8 cellular contexts compared by ENCODE assay signal in genomic region chr6:146770965-146771735, GRCh38.
DNase-seq lines count a peak whose midpoint lies in the region; ATAC-seq and TF ChIP-seq lines count a peak whose summit lies in the region.

No MANE protein-coding gene starts in this region.

- H3K36me3 ChIP-seq in aorta (ENCODE audit: control insufficient read depth in 1 of 2, insufficient read depth in 2 of 2, low read length in 1 of 2) (no peaks in the 10 kb centered on the region), esophagus squamous epithelium (no peaks in the 10 kb centered on the region), HAP-1 (replicated peaks) (no peaks in the 10 kb centered on the region)

- H3K27ac ChIP-seq in CD4-positive, alpha-beta T cell (ENCODE audit: low read depth, low read length): no peak overlapping the region
- H3K27ac ChIP-seq in aorta (ENCODE audit: low read depth in 1 of 2, low read length in 2 of 2) (no peak overlapping the region), esophagus squamous epithelium (peak overlapping the region in 2 of 4 donors; percentile 21 to 54)

- CTCF ChIA-PET in CD4-positive, alpha-beta T cell (lab: Charles Lee): interaction anchor here (0.5 kb wide), 1 partner anchor 72 kb away, joined by 3 read pairs; no protein-coding TSS in a partner anchor

- H3K9me3 ChIP-seq in CD4-positive, alpha-beta T cell (ENCODE audit: control insufficient read depth, low read length): no peaks in the 10 kb centered on the region
- H3K9me3 ChIP-seq in aorta (ENCODE audit: control insufficient read depth, low read length) (no peaks in the 10 kb centered on the region), esophagus squamous epithelium (no peaks in the 10 kb centered on the region), HAP-1 (no peaks in the 10 kb centered on the region)

- H3K4me3 Mint-ChIP-seq in CD4-positive, alpha-beta T cell: peak overlapping the region; percentile 75

- TF ChIP-seq POLR2A in esophagus squamous epithelium (IDR thresholded peaks at IDR 0.05): no peak

- no peaks in the 10 kb centered on the region for H3K27me3 ChIP-seq in CD4-positive, alpha-beta T cell (ENCODE audit: control insufficient read depth, insufficient read depth, low read length)
- H3K27me3 ChIP-seq in aorta (ENCODE audit: control insufficient read depth in 1 of 2, insufficient read depth in 2 of 2, low read length in 1 of 2) (no peaks in the 10 kb centered on the region), esophagus squamous epithelium (no peaks in the 10 kb centered on the region), HAP-1 (ENCODE audit: low read depth) (peaks cover 10% of the 10 kb centered on the region)

- POLR2A ChIA-PET in CD4-positive, alpha-beta T cell (lab: Charles Lee): interaction anchor here (1.1 kb wide), 1 partner anchor 807 kb away, joined by 4 read pairs; the partner anchor contains the start of gene SHPRH

- intact Hi-C loops in CD4-positive, alpha-beta T cell (cut with DNase I, micrococcal nuclease): no loop called here
- intact Hi-C loops in aorta (cut with DNase I) (no loop called here), esophagus squamous epithelium (cut with DNase I) (no loop called here)

- TF ChIP-seq CTCF in CD4-positive, alpha-beta T cell (IDR thresholded peaks at IDR 0.05): no peak
- no peak for TF ChIP-seq CTCF in esophagus squamous epithelium (IDR thresholded peaks at IDR 0.05)

- no peaks in the 10 kb centered on the region for H3K27me3 Mint-ChIP-seq in CD4-positive, alpha-beta T cell

- 84 to 94% methylated on average over 14 of the region's 14 CpGs for WGBS in aorta, 2 donors
- WGBS in esophagus squamous epithelium, 2 donors: 59 to 62% methylated on average over 14 of the region's 14 CpGs

- H3K36me3 Mint-ChIP-seq in CD4-positive, alpha-beta T cell (ENCODE audit: low read depth): no peaks in the 10 kb centered on the region

- H3K9me3 Mint-ChIP-seq in CD4-positive, alpha-beta T cell: no peaks in the 10 kb centered on the region

- H3K4me1 ChIP-seq in aorta (ENCODE audit: control insufficient read depth in 1 of 2, insufficient read depth in 2 of 2, low read length in 2 of 2) (no peaks in the 10 kb centered on the region), esophagus squamous epithelium (no peaks in the 10 kb centered on the region), HAP-1 (no peaks in the 10 kb centered on the region)

- in situ Hi-C loops in HAP-1 (cut with MboI; ENCODE audit: low sequenced_read_pairs): no loop called here

- peak; percentile 79 for ATAC-seq in CD4-positive, alpha-beta T cell (ENCODE audit: poor library complexity)
- ATAC-seq in aorta (ENCODE audit: low FRiP score) (peak; percentile 67), GM18870 (IDR thresholded peaks at IDR 0.05; ENCODE audit: unreplicated experiment) (no peak)

- H3K4me1 Mint-ChIP-seq in CD4-positive, alpha-beta T cell (ENCODE audit: low read depth): peaks cover 24% of the 10 kb centered on the region

- H3K4me3 ChIP-seq in aorta (ENCODE audit: low read length in 2 of 2) (no peak overlapping the region), esophagus squamous epithelium (peak overlapping the region in 1 of 4 donors; percentile 24), HAP-1 (no peak overlapping the region)

- peak; percentile 4 to 57 (median 26) for DNase-seq in CD4-positive, alpha-beta T cell
- peak; percentile 92 for DNase-seq in MV-4-11 (lab: John Stamatoyannopoulos, UW)
- peak; percentile 15 for DNase-seq in activated T-helper 1 cell treated with Interleukin-2 at 50 U/mL for 16 hours (ENCODE audit: low read depth)
- peak; percentile 44 to 89 for DNase-seq in lung microvascular endothelial cell (ENCODE audit: low read depth in 2 of 2)
- peak; percentile 73 to 75 for DNase-seq in aorta
- DNase-seq in esophagus squamous epithelium (lab: John Stamatoyannopoulos, UW): no peak
- no peak for DNase-seq in HAP-1 (ENCODE audit: low spot score in 2 of 2)

- peak overlapping the region; percentile 28 for H3K27ac Mint-ChIP-seq in CD4-positive, alpha-beta T cell

Comparison
In these comparisons a context has a peak if more than half of its experiments do, and no peak if none do; other contexts are left out.
1. DNase-seq: peak in CD4-positive, alpha-beta T cell (10 of 10), MV-4-11 (single experiment), activated T-helper 1 cell treated with Interleukin-2 at 50 U/mL for 16 hours (single experiment), lung microvascular endothelial cell (2 of 2) and aorta (2 of 2); none in esophagus squamous epithelium (single experiment) and HAP-1 (0 of 2).